23 cellular contexts compared by ENCODE assay signal in the genomic region with DNA sequence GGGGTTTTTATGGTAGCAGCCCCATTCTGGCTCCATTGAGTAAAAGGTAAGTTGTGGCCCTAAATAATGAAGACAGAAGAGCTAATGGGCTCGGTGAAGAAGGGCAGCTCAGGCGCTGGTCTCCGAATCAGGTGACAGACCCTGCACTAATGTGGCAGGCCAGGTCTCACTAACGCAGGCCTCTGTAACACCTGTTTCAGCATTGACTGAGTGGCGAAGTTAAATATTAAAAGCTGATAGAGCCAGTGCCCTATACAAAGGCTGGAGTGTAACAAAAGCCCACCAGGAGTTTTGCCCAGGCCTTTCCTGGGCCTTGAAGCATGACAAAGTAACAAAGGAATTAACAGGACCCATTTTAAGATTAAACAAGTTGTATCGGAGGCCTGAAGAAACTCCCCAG. TPM values are rescaled to one million over a fixed set of nuclear protein-coding genes. Genes with fewer than 3 reads are reported as not detected.
DNase-seq lines count a peak whose midpoint lies in the region; ATAC-seq and TF ChIP-seq lines count a peak whose summit lies in the region.
"Had no signal": no experiment of that assay in that cellular context is flagged by ENCODE, and none has a peak within 500 bp of the region (broad histone marks: within the 10 kb centered on the region; RNA-seq: fewer than 3 reads in every experiment).

No MANE protein-coding gene starts in this region.

- no peak for TF ChIP-seq CTCF in nephron (IDR thresholded peaks at IDR 0.05; ENCODE audit: unreplicated experiment in 3 of 3)

- H3K27me3 Mint-ChIP-seq in activated naive CD4-positive, alpha-beta T cell treated with anti-CD3 and anti-CD28 coated beads, Interleukin-2, amount 50 U/mL, for 24 hours: no peaks in the 10 kb centered on the region
- H3K27me3 Mint-ChIP-seq in T-helper 17 cell (no peaks in the 10 kb centered on the region), nephron (ENCODE audit: low read depth) (no peaks in the 10 kb centered on the region)
- H3K27me3 Mint-ChIP-seq in stimulated activated memory B cell treated with anti-CD40 and anti-IgM and Interleukin-4, amounts not matched to agents 10 μg/mL and 1 μg/mL and 100 μg/mL, for 72 hours: peaks cover 29% of the 10 kb centered on the region
- H3K27me3 Mint-ChIP-seq in activated T-cell treated with anti-CD3 and anti-CD28 coated beads, Interleukin-2, amount 50 U/mL, for 4 hours (ENCODE audit: low read depth): no peaks in the 10 kb centered on the region

- ATAC-seq in T-helper 17 cell (no peak), GM19324 (IDR thresholded peaks at IDR 0.05; ENCODE audit: low FRiP score, unreplicated experiment) (no peak)
- ATAC-seq in stimulated activated memory B cell treated with anti-CD40 and anti-IgM and Interleukin-4, amounts not matched to agents 10 μg/mL and 1 μg/mL and 100 μg/mL, for 72 hours: no peak
- ATAC-seq in activated T-cell treated with anti-CD3 and anti-CD28 coated beads, Interleukin-2, amount 50 U/mL, for 4 hours: no peak
- ATAC-seq: GM12878, lower lobe of right lung had no signal

- H3K27ac Mint-ChIP-seq in activated naive CD4-positive, alpha-beta T cell treated with anti-CD3 and anti-CD28 coated beads, Interleukin-2, amount 50 U/mL, for 24 hours: peak overlapping the region; percentile 65
- H3K27ac Mint-ChIP-seq in T-helper 17 cell (peak overlapping the region; percentile 72), nephron (peak overlapping the region; percentile 91 to 94 (median 92))
- peak overlapping the region; percentile 17 for H3K27ac Mint-ChIP-seq in stimulated activated memory B cell treated with anti-CD40 and anti-IgM and Interleukin-4, amounts not matched to agents 10 μg/mL and 1 μg/mL and 100 μg/mL, for 72 hours
- H3K27ac Mint-ChIP-seq: activated naive CD4-positive, alpha-beta T cell treated with anti-CD3 and anti-CD28 coated beads, Interleukin-2, amount 10 ng/mL, durations not matched to agents 7 days and 5 days had no signal

- no peak overlapping the region for H3K4me3 Mint-ChIP-seq in activated naive CD4-positive, alpha-beta T cell treated with anti-CD3 and anti-CD28 coated beads, Interleukin-2, amount 50 U/mL, for 24 hours
- H3K4me3 Mint-ChIP-seq in T-helper 17 cell (no peak overlapping the region), nephron (no peak overlapping the region)
- no peak overlapping the region for H3K4me3 Mint-ChIP-seq in stimulated activated memory B cell treated with anti-CD40 and anti-IgM and Interleukin-4, amounts not matched to agents 10 μg/mL and 1 μg/mL and 100 μg/mL, for 72 hours
- H3K4me3 Mint-ChIP-seq in activated T-cell treated with anti-CD3 and anti-CD28 coated beads, Interleukin-2, amount 50 U/mL, for 4 hours: no peak overlapping the region
- H3K4me3 Mint-ChIP-seq: activated naive CD4-positive, alpha-beta T cell treated with anti-CD3 and anti-CD28 coated beads, Interleukin-2, amount 10 ng/mL, durations not matched to agents 7 days and 5 days; IgD-negative memory B cell had no signal

- H3K9me3 Mint-ChIP-seq in activated naive CD4-positive, alpha-beta T cell treated with anti-CD3 and anti-CD28 coated beads, Interleukin-2, amount 50 U/mL, for 24 hours: no peaks in the 10 kb centered on the region
- no peaks in the 10 kb centered on the region for H3K9me3 Mint-ChIP-seq in nephron
- no peaks in the 10 kb centered on the region for H3K9me3 Mint-ChIP-seq in stimulated activated memory B cell treated with anti-CD40 and anti-IgM and Interleukin-4, amounts not matched to agents 10 μg/mL and 1 μg/mL and 100 μg/mL, for 72 hours
- H3K9me3 Mint-ChIP-seq in activated T-cell treated with anti-CD3 and anti-CD28 coated beads, Interleukin-2, amount 50 U/mL, for 4 hours: no peaks in the 10 kb centered on the region
- H3K9me3 Mint-ChIP-seq: activated naive CD4-positive, alpha-beta T cell treated with anti-CD3 and anti-CD28 coated beads, Interleukin-2, amount 10 ng/mL, durations not matched to agents 7 days and 5 days; IgD-negative memory B cell had no signal

- H3K36me3 Mint-ChIP-seq in activated naive CD4-positive, alpha-beta T cell treated with anti-CD3 and anti-CD28 coated beads, Interleukin-2, amount 50 U/mL, for 24 hours: no peaks in the 10 kb centered on the region
- H3K36me3 Mint-ChIP-seq in T-helper 17 cell (ENCODE audit: low read depth) (no peaks in the 10 kb centered on the region), nephron (ENCODE audit: low read depth) (no peaks in the 10 kb centered on the region)
- no peaks in the 10 kb centered on the region for H3K36me3 Mint-ChIP-seq in stimulated activated memory B cell treated with anti-CD40 and anti-IgM and Interleukin-4, amounts not matched to agents 10 μg/mL and 1 μg/mL and 100 μg/mL, for 72 hours
- H3K36me3 Mint-ChIP-seq in activated T-cell treated with anti-CD3 and anti-CD28 coated beads, Interleukin-2, amount 50 U/mL, for 4 hours (ENCODE audit: insufficient read depth): no peaks in the 10 kb centered on the region
- H3K36me3 Mint-ChIP-seq: activated naive CD4-positive, alpha-beta T cell treated with anti-CD3 and anti-CD28 coated beads, Interleukin-2, amount 10 ng/mL, durations not matched to agents 7 days and 5 days; IgD-negative memory B cell had no signal

- H3K9me3 ChIP-seq in T-helper 17 cell (ENCODE audit: control insufficient read depth, low read length, poor library complexity, severe bottlenecking): no peaks in the 10 kb centered on the region
- H3K9me3 ChIP-seq: BLaER1, lower lobe of right lung, right atrium auricular region, thoracic aorta had no signal

- H3K4me1 Mint-ChIP-seq in activated naive CD4-positive, alpha-beta T cell treated with anti-CD3 and anti-CD28 coated beads, Interleukin-2, amount 50 U/mL, for 24 hours: peaks cover 36% of the 10 kb centered on the region
- H3K4me1 Mint-ChIP-seq in T-helper 17 cell (peaks cover 44% of the 10 kb centered on the region), nephron (no peaks in the 10 kb centered on the region)
- peaks cover 30% of the 10 kb centered on the region for H3K4me1 Mint-ChIP-seq in stimulated activated memory B cell treated with anti-CD40 and anti-IgM and Interleukin-4, amounts not matched to agents 10 μg/mL and 1 μg/mL and 100 μg/mL, for 72 hours
- H3K4me1 Mint-ChIP-seq in activated T-cell treated with anti-CD3 and anti-CD28 coated beads, Interleukin-2, amount 50 U/mL, for 4 hours (ENCODE audit: low read depth): peaks cover 45% of the 10 kb centered on the region
- H3K4me1 Mint-ChIP-seq: IgD-negative memory B cell had no signal

- no peak for DNase-seq in activated naive CD4-positive, alpha-beta T cell treated with Interleukin-2 at 50 U/mL for 16 hours
- DNase-seq in T-helper 17 cell (no peak), NCI-H1417 treated with DMSO at 0.1 percent for 48 hours (lab: John Stamatoyannopoulos, UW) (no peak)
- no peak for DNase-seq in activated T-cell treated with anti-CD3 and anti-CD28 coated beads, Interleukin-2, amount 50 U/mL, for 4 hours
- DNase-seq: activated naive CD4-positive, alpha-beta T cell treated with anti-CD3 and anti-CD28 coated beads, Interleukin-2, amount 10 ng/mL, durations not matched to agents 7 days and 5 days; activated T-cell treated with anti-CD3 and anti-CD28 coated beads, Interleukin-2, amount 50 U/mL, for 48 hours; anterior cingulate cortex; central memory CD4-positive, alpha-beta T cell; dermis blood vessel endothelial cell; DND-41; occipital lobe; SHP77; stimulated activated CD4-positive, alpha-beta T cell treated with anti-CD3 and anti-CD28 coated beads, Interleukin-4, amount 100 ng/mL, for 1 hour had no signal

RNA-seq across cellular contexts. Expression of gene POP4, which starts 19.2 kb away (rescaled TPM):
- total RNA-seq in T-helper 17 cell: 10 to 100 TPM; 48.8 to 56.6 TPM
- 100 to 1,000 TPM; 160 to 173 (median 168) TPM for total RNA-seq in activated T-cell treated with anti-CD3 and anti-CD28 coated beads, Interleukin-2, amount 50 U/mL, for 4 hours

RNA-seq across cellular contexts. Expression of gene PLEKHF1, which starts 39.9 kb away (rescaled TPM):
- 10 to 100 TPM; 13.5 to 20.7 TPM for total RNA-seq in T-helper 17 cell
- 10 to 100 TPM; 16.2 to 20.1 (median 18.4) TPM for total RNA-seq in activated T-cell treated with anti-CD3 and anti-CD28 coated beads, Interleukin-2, amount 50 U/mL, for 4 hours

Comparison
In these comparisons a context has a peak if more than half of its experiments do, and no peak if none do; other contexts are left out.
1. H3K27ac Mint-ChIP-seq: peak in every context shown above with its lines; median percentile 92 in nephron; 72 in T-helper 17 cell; 65 in activated naive CD4-positive, alpha-beta T cell treated with anti-CD3 and anti-CD28 coated beads, Interleukin-2, amount 50 U/mL, for 24 hours; 17 in stimulated activated memory B cell treated with anti-CD40 and anti-IgM and Interleukin-4, amounts not matched to agents 10 μg/mL and 1 μg/mL and 100 μg/mL, for 72 hours.